In the genomic region with DNA sequence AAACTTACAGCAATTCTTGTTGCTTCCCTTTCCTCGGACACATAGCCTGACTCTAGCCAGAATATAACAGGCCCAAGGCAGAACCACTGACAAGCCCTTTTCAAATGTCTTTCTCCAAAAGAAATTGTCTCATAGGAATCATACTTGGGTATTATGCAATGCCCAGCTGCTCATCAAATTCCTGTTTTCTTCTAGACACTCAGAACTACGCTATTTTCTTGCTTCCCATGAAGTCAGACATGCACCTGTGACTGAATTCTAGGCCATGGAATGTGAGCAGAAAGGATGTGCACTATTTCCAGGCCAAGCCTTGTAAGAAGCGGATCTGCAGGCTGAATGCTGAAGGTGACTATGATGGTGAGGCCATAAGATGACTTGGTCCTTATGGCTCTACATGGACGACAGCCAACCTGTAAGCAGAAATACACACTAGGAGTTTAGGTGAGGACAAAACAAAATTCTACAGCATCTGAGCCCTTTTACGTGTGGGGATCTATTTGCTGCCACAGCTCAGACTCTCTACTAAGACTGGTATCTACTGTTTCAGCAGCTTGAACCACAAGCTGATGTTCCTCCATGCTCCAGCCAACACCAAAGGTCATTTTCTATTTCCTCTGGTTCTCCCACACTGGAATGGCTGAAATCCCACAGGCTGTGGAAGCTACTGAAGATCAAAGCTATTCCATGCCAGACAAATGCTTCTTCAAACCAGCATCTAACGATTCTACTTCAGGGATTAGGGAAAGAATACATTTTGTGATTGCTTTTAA, we compare ENCODE assay signal across 25 cellular contexts.
"Had no signal": no experiment of that assay in that cellular context is flagged by ENCODE, and none has a peak within 500 bp of the region (broad histone marks: within the 10 kb centered on the region; RNA-seq: fewer than 3 reads in every experiment).

No MANE protein-coding gene starts in this region.

- H3K4me1 Mint-ChIP-seq: endodermal cell; memory B cell; naive thymus-derived CD4-positive, alpha-beta T cell; stimulated activated memory B cell treated with anti-CD40 and anti-IgM and Interleukin-4, amounts not matched to agents 10 μg/mL and 1 μg/mL and 100 μg/mL, for 72 hours had no signal

- DNase-seq: colonic mucosa; dermis blood vessel endothelial cell; endodermal cell; heart right ventricle; hypothalamus; left ventricle myocardium inferior; lower lobe of right lung; naive thymus-derived CD4-positive, alpha-beta T cell; nephron progenitor cell; psoas muscle; retina; sigmoid colon; small intestine; stimulated activated CD4-positive, alpha-beta T cell treated with anti-CD3 and anti-CD28 coated beads, Interleukin-4, amount 100 ng/mL, for 1 hour; testis; upper lobe of right lung had no signal

- FAIRE-seq: endothelial cell of umbilical vein, frontal cortex, keratinocyte, small intestine had no signal

- H3K4me1 ChIP-seq: colonic mucosa, heart right ventricle, left ventricle myocardium inferior, psoas muscle, sigmoid colon, tibial nerve, vagina had no signal

- H3K27me3 Mint-ChIP-seq: stimulated activated memory B cell treated with anti-CD40 and anti-IgM and Interleukin-4, amounts not matched to agents 10 μg/mL and 1 μg/mL and 100 μg/mL, for 72 hours had no signal

- H3K36me3 Mint-ChIP-seq: memory B cell; mesothelial cell of epicardium; naive thymus-derived CD4-positive, alpha-beta T cell; stimulated activated memory B cell treated with anti-CD40 and anti-IgM and Interleukin-4, amounts not matched to agents 10 μg/mL and 1 μg/mL and 100 μg/mL, for 72 hours had no signal

- H3K4me3 ChIP-seq: colonic mucosa, heart right ventricle, left ventricle myocardium inferior, lower lobe of right lung, psoas muscle, sigmoid colon, testis, tibial nerve, upper lobe of right lung, vagina had no signal

- ATAC-seq: heart right ventricle; naive thymus-derived CD4-positive, alpha-beta T cell; psoas muscle; stimulated activated memory B cell treated with anti-CD40 and anti-IgM and Interleukin-4, amounts not matched to agents 10 μg/mL and 1 μg/mL and 100 μg/mL, for 72 hours; upper lobe of right lung had no signal

- H3K27ac Mint-ChIP-seq: endodermal cell; memory B cell; mesothelial cell of epicardium; naive thymus-derived CD4-positive, alpha-beta T cell; nephron progenitor cell; stimulated activated memory B cell treated with anti-CD40 and anti-IgM and Interleukin-4, amounts not matched to agents 10 μg/mL and 1 μg/mL and 100 μg/mL, for 72 hours; stimulated activated naive CD8-positive, alpha-beta T cell treated with anti-CD3 and anti-CD28 coated beads, Interleukin-15, Interleukin-2, amounts not matched to agents 100 ng/mL and 50 ng/mL, for 24 hours had no signal

- H3K27me3 ChIP-seq: colonic mucosa, heart right ventricle, sigmoid colon, testis, tibial nerve, upper lobe of right lung, vagina had no signal

- H3K36me3 ChIP-seq: colonic mucosa, heart right ventricle, left ventricle myocardium inferior, lower lobe of right lung, sigmoid colon, tibial nerve, upper lobe of right lung, vagina had no signal

- H3K27ac ChIP-seq: colonic mucosa, heart right ventricle, left ventricle myocardium inferior, lower lobe of right lung, psoas muscle, sigmoid colon, testis, tibial nerve, upper lobe of right lung, vagina had no signal

- H3K9me3 Mint-ChIP-seq: stimulated activated naive CD8-positive, alpha-beta T cell treated with anti-CD3 and anti-CD28 coated beads, Interleukin-15, Interleukin-2, amounts not matched to agents 100 ng/mL and 50 ng/mL, for 24 hours had no signal

- H3K4me3 Mint-ChIP-seq: endodermal cell; memory B cell; mesothelial cell of epicardium; naive thymus-derived CD4-positive, alpha-beta T cell; nephron progenitor cell; stimulated activated memory B cell treated with anti-CD40 and anti-IgM and Interleukin-4, amounts not matched to agents 10 μg/mL and 1 μg/mL and 100 μg/mL, for 72 hours; stimulated activated naive CD8-positive, alpha-beta T cell treated with anti-CD3 and anti-CD28 coated beads, Interleukin-15, Interleukin-2, amounts not matched to agents 100 ng/mL and 50 ng/mL, for 24 hours had no signal

- H3K9me3 ChIP-seq: colonic mucosa, heart right ventricle, left ventricle myocardium inferior, lower lobe of right lung, psoas muscle, sigmoid colon, testis, upper lobe of right lung, vagina had no signal
